3 cellular contexts compared by ENCODE assay signal in genomic region chr2:127224110-127224509, GRCh38. TPM values are rescaled to one million over a fixed set of nuclear protein-coding genes. Genes with fewer than 3 reads are reported as not detected.
"Had no signal": no experiment of that assay in that cellular context is flagged by ENCODE, and none has a peak within 500 bp of the region (broad histone marks: within the 10 kb centered on the region; RNA-seq: fewer than 3 reads in every experiment).

No MANE protein-coding gene starts in this region.

RNA-seq across cellular contexts. Expression of gene CYP27C1, which starts 4.0 kb away (rescaled TPM):
- total RNA-seq: fibroblast of lung; lung microvascular endothelial cell; naive thymus-derived CD4-positive, alpha-beta T cell had no signal
- polyA plus RNA-seq: naive thymus-derived CD4-positive, alpha-beta T cell had no signal
